1 cellular context compared by ENCODE assay signal in genomic region chr3:182809523-182809922, GRCh38.
TF ChIP-seq lines count a peak whose summit lies in the region.

No MANE protein-coding gene starts in this region.

TF ChIP-seq in K562, 482 proteins besides CTCF, POLR2A, EP300 and RAD21 (continued from another document):
- no peak for TF ChIP-seq PBX2 (CRISPR knock-in tag; IDR thresholded peaks at IDR 0.05; ENCODE audit: low read depth)
- peak; percentile 51 for TF ChIP-seq PBX2 (tag; conservative IDR thresholded peaks at IDR 0.05; ENCODE audit: low read depth)
- no peak for TF ChIP-seq BCL6 (CRISPR knock-in tag; IDR thresholded peaks at IDR 0.05)
TF ChIP-seq in K562: peak in this region for 3.
